In genomic region chr1:95117207-95118018, GRCh38 we compare ENCODE assay signal across 8 cellular contexts. TPM values are rescaled to one million over a fixed set of nuclear protein-coding genes. Genes with fewer than 3 reads are reported as not detected.
DNase-seq lines count a peak whose midpoint lies in the region; ATAC-seq and TF ChIP-seq lines count a peak whose summit lies in the region.

A gene with protein sequence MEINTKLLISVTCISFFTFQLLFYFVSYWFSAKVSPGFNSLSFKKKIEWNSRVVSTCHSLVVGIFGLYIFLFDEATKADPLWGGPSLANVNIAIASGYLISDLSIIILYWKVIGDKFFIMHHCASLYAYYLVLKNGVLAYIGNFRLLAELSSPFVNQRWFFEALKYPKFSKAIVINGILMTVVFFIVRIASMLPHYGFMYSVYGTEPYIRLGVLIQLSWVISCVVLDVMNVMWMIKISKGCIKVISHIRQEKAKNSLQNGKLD (plus strand): TSS chr1:95117355. CDS start chr1:95143902, 26,547 bp downstream.

- peaks cover 12% of the 10 kb centered on the region for H3K4me1 ChIP-seq in CD4-positive, alpha-beta memory T cell (ENCODE audit: insufficient read depth, low read length)
- peaks cover 13% of the 10 kb centered on the region for H3K4me1 ChIP-seq in SJSA1 (replicated peaks)
- H3K4me1 ChIP-seq in left ventricle myocardium inferior, result peaks cover 51% of the 10 kb centered on the region

- CTCF ChIA-PET in CD4-positive, alpha-beta memory T cell (lab: Charles Lee; ENCODE audit: partially characterized antibody), result interaction anchor here (0.7 to 2.1 kb wide), 7 partner anchors 11 to 116 kb away, joined by 3 to 7 read pairs (median 4); partner anchors contain the start of genes ALG14 and RWDD3

- peaks cover 0 to 6% of the 10 kb centered on the region in 2 donors for H3K36me3 Mint-ChIP-seq in CD4-positive, alpha-beta memory T cell
- H3K36me3 Mint-ChIP-seq in activated naive CD8-positive, alpha-beta T cell treated with anti-CD3 and anti-CD28 coated beads, Interleukin-2, amount 50 U/mL, for 24 hours (ENCODE audit: low read depth), result no peaks in the 10 kb centered on the region

- H3K9me3 ChIP-seq in CD4-positive, alpha-beta memory T cell (ENCODE audit: control insufficient read depth in 1 of 2, low read length in 2 of 2), result no peaks in the 10 kb centered on the region
- H3K9me3 ChIP-seq in SJSA1 (replicated peaks), result peaks cover 3% of the 10 kb centered on the region; the same call in 1 of the 2 replicates
- no peaks in the 10 kb centered on the region for H3K9me3 ChIP-seq in left ventricle myocardium inferior (replicated peaks)

- intact Hi-C loops in CD4-positive, alpha-beta memory T cell (cut with micrococcal nuclease), result loop anchor here (2.0 to 5.0 kb wide), 2 partner anchors 115 to 265 kb away; no protein-coding TSS in a partner anchor
- intact Hi-C loops in left ventricle myocardium inferior (cut with micrococcal nuclease), result loop anchor here (10.0 kb wide), 1 partner anchor 117 kb away; the partner anchor contains the start of gene RWDD3
- intact Hi-C loops in posterior vena cava (cut with DNase I), result loop anchor here in 1 of 2 donors (10.0 kb wide), 1 partner anchor 117 kb away; the partner anchor contains the start of gene RWDD3

- H3K27ac Mint-ChIP-seq in CD4-positive, alpha-beta memory T cell, result peak within 1 kb of the TSS in 6 of 7 donors; percentile 70 to 88 (median 80)
- peak within 1 kb of the TSS; percentile 53 for H3K27ac Mint-ChIP-seq in activated naive CD8-positive, alpha-beta T cell treated with anti-CD3 and anti-CD28 coated beads, Interleukin-2, amount 50 U/mL, for 24 hours

- peak; percentile 43 to 50 (median 47) for DNase-seq in CD4-positive, alpha-beta memory T cell
- peak; percentile 47 for DNase-seq in HT1080 (ENCODE audit: low read depth)
- DNase-seq in SJSA1 (ENCODE audit: low read depth in 1 of 2, low spot score in 2 of 2), result peak; percentile 48 to 57
- DNase-seq in activated naive CD8-positive, alpha-beta T cell treated with anti-CD3 and anti-CD28 coated beads, Interleukin-2, amount 50 U/mL, for 24 hours, result peak; percentile 19
- DNase-seq in left ventricle myocardium inferior, result peak; percentile 73
- peak; percentile 85 for DNase-seq in posterior vena cava (ENCODE audit: low spot score)
- no peak for DNase-seq in cerebellar nuclear complex (lab: John Stamatoyannopoulos, UW)

- no peaks in the 10 kb centered on the region for H3K9me3 Mint-ChIP-seq in CD4-positive, alpha-beta memory T cell
- no peaks in the 10 kb centered on the region for H3K9me3 Mint-ChIP-seq in activated naive CD8-positive, alpha-beta T cell treated with anti-CD3 and anti-CD28 coated beads, Interleukin-2, amount 50 U/mL, for 24 hours

- ATAC-seq in GM21367 (IDR thresholded peaks at IDR 0.05; ENCODE audit: unreplicated experiment), result peak; percentile 45
- ATAC-seq in activated naive CD8-positive, alpha-beta T cell treated with anti-CD3 and anti-CD28 coated beads, Interleukin-2, amount 50 U/mL, for 24 hours, result peak; percentile 61

- no peak for TF ChIP-seq CTCF in left ventricle myocardium inferior (IDR thresholded peaks at IDR 0.05; ENCODE audit: borderline replicate concordance)

- no peak within 1 kb of the TSS for H3K27ac ChIP-seq in CD4-positive, alpha-beta memory T cell (ENCODE audit: low read depth, low read length)
- H3K27ac ChIP-seq in SJSA1 (no peak within 1 kb of the TSS), left ventricle myocardium inferior (replicated peaks) (peak within 1 kb of the TSS; percentile 92)

- H3K4me1 Mint-ChIP-seq in CD4-positive, alpha-beta memory T cell, result peaks cover 4 to 16% (median 9%) of the 10 kb centered on the region in 4 donors
- peaks cover 10% of the 10 kb centered on the region for H3K4me1 Mint-ChIP-seq in activated naive CD8-positive, alpha-beta T cell treated with anti-CD3 and anti-CD28 coated beads, Interleukin-2, amount 50 U/mL, for 24 hours

- POLR2A ChIA-PET in CD4-positive, alpha-beta memory T cell (lab: Charles Lee; ENCODE audit: partially characterized antibody), result interaction anchor here (1.3 to 3.9 kb wide), 3 partner anchors 45 to 116 kb away, joined by 3 to 27 read pairs (median 7); partner anchors contain the start of genes ALG14 and RWDD3

- H3K27me3 Mint-ChIP-seq in CD4-positive, alpha-beta memory T cell, result peaks cover 19 to 37% of the 10 kb centered on the region in 2 donors
- peaks cover 39% of the 10 kb centered on the region for H3K27me3 Mint-ChIP-seq in activated naive CD8-positive, alpha-beta T cell treated with anti-CD3 and anti-CD28 coated beads, Interleukin-2, amount 50 U/mL, for 24 hours

- H3K4me3 ChIP-seq in CD4-positive, alpha-beta memory T cell (ENCODE audit: low read length in 2 of 2), result peak within 1 kb of the TSS; percentile 43 to 53
- peak within 1 kb of the TSS; percentile 83 for H3K4me3 ChIP-seq in SJSA1
- peak within 1 kb of the TSS; percentile 83 for H3K4me3 ChIP-seq in left ventricle myocardium inferior

- H3K36me3 ChIP-seq in CD4-positive, alpha-beta memory T cell (ENCODE audit: insufficient read depth, low read length), result no peaks in the 10 kb centered on the region
- peaks cover 5% of the 10 kb centered on the region; the same call in 1 of the 2 replicates for H3K36me3 ChIP-seq in SJSA1
- no peaks in the 10 kb centered on the region for H3K36me3 ChIP-seq in left ventricle myocardium inferior

- peaks cover 21% of the 10 kb centered on the region for H3K27me3 ChIP-seq in CD4-positive, alpha-beta memory T cell (ENCODE audit: insufficient read depth, low read length)
- peaks cover 15% of the 10 kb centered on the region for H3K27me3 ChIP-seq in SJSA1 (replicated peaks)
- H3K27me3 ChIP-seq in left ventricle myocardium inferior (ENCODE audit: low read depth), result no peaks in the 10 kb centered on the region

- peak within 1 kb of the TSS; percentile 90 to 93 (median 93) for H3K4me3 Mint-ChIP-seq in CD4-positive, alpha-beta memory T cell
- H3K4me3 Mint-ChIP-seq in activated naive CD8-positive, alpha-beta T cell treated with anti-CD3 and anti-CD28 coated beads, Interleukin-2, amount 50 U/mL, for 24 hours, result peak within 1 kb of the TSS; percentile 80

RNA-seq across cellular contexts. Expression of the gene that starts here (rescaled TPM):
- total RNA-seq in CD4-positive, alpha-beta memory T cell, result under 1 TPM; 0.12 to 0.33 TPM
- under 1 TPM; 0.18 to 0.64 TPM for polyA plus RNA-seq in CD4-positive, alpha-beta memory T cell
- total RNA-seq in HT1080 (2014; rRNA removed; shearing (Covaris generic)), result 1.5 and 2.0 TPM in 2 replicates
- polyA plus RNA-seq in HT1080 (2015; cell fraction: cytosol; rRNA removed), result 3.0 and 4.0 TPM in 2 replicates
- 1.1 and 1.5 TPM in 2 replicates for polyA plus RNA-seq in HT1080 (2015; cell fraction: nucleus; rRNA removed)
- total RNA-seq in SJSA1 (2014; rRNA removed; shearing (Covaris generic)), result 0.60 and 2.5 TPM in 2 replicates
- total RNA-seq in left ventricle myocardium inferior, result 75.7 TPM
- 10 to 100 TPM; 11.6 to 17.4 TPM for total RNA-seq in posterior vena cava

Comparison
In these comparisons a context has a peak if more than half of its experiments do, and no peak if none do; other contexts are left out.
1. Peak in DNase-seq and H3K4me3 ChIP-seq in CD4-positive, alpha-beta memory T cell; RNA of the gene not detected or under 1 TPM.
2. DNase-seq: peak in HT1080 (single experiment), SJSA1 (2 of 2), activated naive CD8-positive, alpha-beta T cell treated with anti-CD3 and anti-CD28 coated beads, Interleukin-2, amount 50 U/mL, for 24 hours (single experiment), left ventricle myocardium inferior (single experiment) and posterior vena cava (single experiment); none in cerebellar nuclear complex (0 of 2).
3. Peak in every context shown above with its lines, with median percentiles within 50 percentile points of each other: H3K4me3 ChIP-seq.